In genomic region chr12:42216737-42217136, GRCh38 we compare ENCODE assay signal across 17 cellular contexts. TPM values are rescaled to one million over a fixed set of nuclear protein-coding genes. Genes with fewer than 3 reads are reported as not detected.
DNase-seq lines count a peak whose midpoint lies in the region; ATAC-seq and TF ChIP-seq lines count a peak whose summit lies in the region.
"Had no signal": no experiment of that assay in that cellular context is flagged by ENCODE, and none has a peak within 500 bp of the region (broad histone marks: within the 10 kb centered on the region; RNA-seq: fewer than 3 reads in every experiment).

No MANE protein-coding gene starts in this region.

- H3K4me1 Mint-ChIP-seq in activated naive CD4-positive, alpha-beta T cell treated with anti-CD3 and anti-CD28 coated beads, Interleukin-2, amount 50 U/mL, for 24 hours: peaks cover 63% of the 10 kb centered on the region
- H3K4me1 Mint-ChIP-seq in activated naive CD4-positive, alpha-beta T cell treated with anti-CD3 and anti-CD28 coated beads for 36 hours (ENCODE audit: low read depth): peaks cover 37% of the 10 kb centered on the region
- H3K4me1 Mint-ChIP-seq in GM23338 (no peaks in the 10 kb centered on the region), nephron progenitor cell (peaks cover 22% of the 10 kb centered on the region)

- DNase-seq in activated naive CD4-positive, alpha-beta T cell treated with anti-CD3 and anti-CD28 coated beads for 36 hours: no peak
- no peak for DNase-seq in GM23338 (ENCODE audit: low spot score)
- DNase-seq in SK-MEL-5 (ENCODE audit: low read depth, low spot score): peak; percentile 5
- no peak for DNase-seq in nephron progenitor cell
- no peak for DNase-seq in NCI-H526 (lab: John Stamatoyannopoulos, UW)
- no peak for DNase-seq in OCI-M1 (lab: John Stamatoyannopoulos, UW)
- DNase-seq in MG63: no peak
- DNase-seq: AML-193, DMS79 treated with DMSO at 0.1 percent for 48 hours, GDM1, NCI-H146, NCI-H2081 treated with DMSO at 0.1 percent for 48 hours, NCI-H345, SK-N-SH had no signal

- H4K20me1 ChIP-seq in GM23338 (replicated peaks; ENCODE audit: insufficient read depth): no peaks in the 10 kb centered on the region; the same call in 1 of the 2 replicates

- no peaks in the 10 kb centered on the region for H3K4me1 ChIP-seq in GM23338 (ENCODE audit: insufficient read depth)

- H3K4me3 ChIP-seq in GM23338 (no peak overlapping the region), MG63 (no peak overlapping the region)
- H3K4me3 ChIP-seq: A549 had no signal

- peaks cover 6% of the 10 kb centered on the region for H3K36me3 Mint-ChIP-seq in activated naive CD4-positive, alpha-beta T cell treated with anti-CD3 and anti-CD28 coated beads, Interleukin-2, amount 50 U/mL, for 24 hours
- H3K36me3 Mint-ChIP-seq in activated naive CD4-positive, alpha-beta T cell treated with anti-CD3 and anti-CD28 coated beads for 36 hours (ENCODE audit: low read depth): no peaks in the 10 kb centered on the region
- H3K36me3 Mint-ChIP-seq in GM23338 (ENCODE audit: low read depth) (no peaks in the 10 kb centered on the region), nephron progenitor cell (ENCODE audit: low read depth) (peaks cover 13% of the 10 kb centered on the region)

- H3K9me2 ChIP-seq in GM23338 (ENCODE audit: insufficient read depth): no peaks in the 10 kb centered on the region
- H3K9me2 ChIP-seq: SK-N-SH had no signal

- no peak overlapping the region for H3K27ac ChIP-seq in GM23338 (ENCODE audit: low read depth)
- H3K27ac ChIP-seq: A549 had no signal

- no peaks in the 10 kb centered on the region for H3K79me2 ChIP-seq in GM23338 (replicated peaks; ENCODE audit: insufficient read depth)

- no peaks in the 10 kb centered on the region for H3K27me3 Mint-ChIP-seq in activated naive CD4-positive, alpha-beta T cell treated with anti-CD3 and anti-CD28 coated beads, Interleukin-2, amount 50 U/mL, for 24 hours
- H3K27me3 Mint-ChIP-seq in activated naive CD4-positive, alpha-beta T cell treated with anti-CD3 and anti-CD28 coated beads for 36 hours (ENCODE audit: low read depth): no peaks in the 10 kb centered on the region
- H3K27me3 Mint-ChIP-seq in GM23338 (ENCODE audit: insufficient read depth, low read depth, poor library complexity): peaks cover 1% of the 10 kb centered on the region
- peaks cover under 1% of the 10 kb centered on the region for H3K27me3 Mint-ChIP-seq in nephron progenitor cell (ENCODE audit: low read depth, poor library complexity)
- H3K27me3 Mint-ChIP-seq: IgD-negative memory B cell had no signal

- H3K36me3 ChIP-seq in GM23338 (ENCODE audit: insufficient read depth): no peaks in the 10 kb centered on the region
- no peaks in the 10 kb centered on the region for H3K36me3 ChIP-seq in MG63

- H3K27me3 ChIP-seq in GM23338 (ENCODE audit: insufficient read depth): no peaks in the 10 kb centered on the region
- H3K27me3 ChIP-seq in MG63: no peaks in the 10 kb centered on the region

- CTCF ChIA-PET in activated naive CD4-positive, alpha-beta T cell treated with anti-CD3 and anti-CD28 coated beads for 36 hours (lab: Charles Lee): no interaction called here

- peak overlapping the region; percentile 1 for H3K27ac Mint-ChIP-seq in activated naive CD4-positive, alpha-beta T cell treated with anti-CD3 and anti-CD28 coated beads, Interleukin-2, amount 50 U/mL, for 24 hours
- H3K27ac Mint-ChIP-seq in activated naive CD4-positive, alpha-beta T cell treated with anti-CD3 and anti-CD28 coated beads for 36 hours: no peak overlapping the region
- no peak overlapping the region for H3K27ac Mint-ChIP-seq in GM23338
- peak overlapping the region; percentile 9 for H3K27ac Mint-ChIP-seq in nephron progenitor cell

- no peaks in the 10 kb centered on the region for H3K9me3 ChIP-seq in MG63
- H3K9me3 ChIP-seq: A549, SK-N-SH had no signal

- TF ChIP-seq CTCF in GM23338 (conservative IDR thresholded peaks at IDR 0.05; ENCODE audit: low read depth in 2 of 2): no peak
- no peak for TF ChIP-seq CTCF in nephron progenitor cell (IDR thresholded peaks at IDR 0.05)

- intact Hi-C loops in activated naive CD4-positive, alpha-beta T cell treated with anti-CD3 and anti-CD28 coated beads for 36 hours (cut with micrococcal nuclease): no loop called here

- no peaks in the 10 kb centered on the region for H3K9me3 Mint-ChIP-seq in activated naive CD4-positive, alpha-beta T cell treated with anti-CD3 and anti-CD28 coated beads, Interleukin-2, amount 50 U/mL, for 24 hours
- no peaks in the 10 kb centered on the region for H3K9me3 Mint-ChIP-seq in activated naive CD4-positive, alpha-beta T cell treated with anti-CD3 and anti-CD28 coated beads for 36 hours
- H3K9me3 Mint-ChIP-seq in GM23338 (no peaks in the 10 kb centered on the region), nephron progenitor cell (no peaks in the 10 kb centered on the region)
- H3K9me3 Mint-ChIP-seq: IgD-negative memory B cell had no signal

- H2AFZ ChIP-seq in GM23338: peak overlapping the region; percentile 63; the same call in 1 of the 2 replicates

- no peak overlapping the region for H3K4me2 ChIP-seq in GM23338
- H3K4me2 ChIP-seq: SK-N-SH had no signal

- in situ Hi-C loops in SK-MEL-5 (cut with HindIII; ENCODE audit: low pct_unique_long_range_greater_than_20kb, low sequenced_read_pairs): no loop called here

- H3K4me3 Mint-ChIP-seq in activated naive CD4-positive, alpha-beta T cell treated with anti-CD3 and anti-CD28 coated beads, Interleukin-2, amount 50 U/mL, for 24 hours: no peak overlapping the region
- H3K4me3 Mint-ChIP-seq in activated naive CD4-positive, alpha-beta T cell treated with anti-CD3 and anti-CD28 coated beads for 36 hours: no peak overlapping the region
- H3K4me3 Mint-ChIP-seq in GM23338 (no peak overlapping the region), nephron progenitor cell (no peak overlapping the region)
- H3K4me3 Mint-ChIP-seq: IgD-negative memory B cell had no signal

- ATAC-seq in GM23338: no peak
- ATAC-seq: A549 had no signal

- no peaks in the 10 kb centered on the region for H3F3A ChIP-seq in GM23338 (replicated peaks; ENCODE audit: low read depth)

TF ChIP-seq in GM23338, 12 proteins besides CTCF, POLR2A, EP300 and RAD21:
- TF ChIP-seq ZNF114 (CRISPR knock-in tag; IDR thresholded peaks at IDR 0.05) (no peak), STAT1 (IDR thresholded peaks at IDR 0.05; ENCODE audit: unreplicated experiment) (no peak), EZH2phosphoT487 (IDR thresholded peaks at IDR 0.05; ENCODE audit: unreplicated experiment) (no peak), EZH2 (IDR thresholded peaks at IDR 0.05; ENCODE audit: low read depth, unreplicated experiment) (no peak)

RNA-seq across cellular contexts. Expression of gene YAF2, which starts 21.3 kb away (rescaled TPM):
- 10 to 100 TPM; 28.6 to 34.8 TPM for total RNA-seq in activated naive CD4-positive, alpha-beta T cell treated with anti-CD3 and anti-CD28 coated beads for 36 hours
- 1.0 and 9.4 TPM in 2 replicates for total RNA-seq in GM23338 (2014; rRNA removed; shearing (Covaris generic))
- 1.0 and 1.3 TPM in 2 replicates for polyA plus RNA-seq in GM23338 (2016; fragmentation: Nextera tagmentation; extraction: Ambion mirVana)
- total RNA-seq in SK-MEL-5 (2014; rRNA removed; shearing (Covaris generic)): 16.2 and 22.6 TPM in 2 replicates
- 8.6 and 10.1 TPM in 2 replicates for polyA plus RNA-seq in SK-MEL-5 (2015; cell fraction: cytosol; rRNA removed)
- polyA plus RNA-seq in SK-MEL-5 (2015; cell fraction: nucleus; rRNA removed): 16.0 and 22.9 TPM in 2 replicates
- total RNA-seq in MG63 (2014; rRNA removed; shearing (Covaris generic); ENCODE audit: low replicate concordance): 18.5 and 27.8 TPM in 2 replicates

Comparison
In these comparisons a context has a peak if more than half of its experiments do, and no peak if none do; other contexts are left out.
1. H3K27ac Mint-ChIP-seq: peak in activated naive CD4-positive, alpha-beta T cell treated with anti-CD3 and anti-CD28 coated beads, Interleukin-2, amount 50 U/mL, for 24 hours (single experiment) and nephron progenitor cell (single experiment); none in activated naive CD4-positive, alpha-beta T cell treated with anti-CD3 and anti-CD28 coated beads for 36 hours (single experiment) and GM23338 (single experiment).